ENCODE assay signal across 28 cellular contexts in genomic region chr1:20701847-20702246, GRCh38. TPM values are rescaled to one million over a fixed set of nuclear protein-coding genes. Genes with fewer than 3 reads are reported as not detected.
"Had no signal": no experiment of that assay in that cellular context is flagged by ENCODE, and none has a peak within 500 bp of the region (broad histone marks: within the 10 kb centered on the region; RNA-seq: fewer than 3 reads in every experiment).

No MANE protein-coding gene starts in this region.

- H3K27ac Mint-ChIP-seq: natural killer cell treated with Interleukin-12 subunit alpha and Interleukin-12 subunit beta and Interleukin-15 and Interleukin-18, amount 100 ng/mL, for 72 hours; neural progenitor cell; progenitor cell of endocrine pancreas; stimulated activated naive B cell treated with anti-CD40 and anti-IgM and Interleukin-4, amounts not matched to agents 10 μg/mL and 1 μg/mL and 100 μg/mL, for 72 hours had no signal

- H2AFZ ChIP-seq: hepatocyte, neural progenitor cell had no signal

- H3K9me3 ChIP-seq: heart right ventricle, left ventricle myocardium inferior, mucosa of descending colon, neutrophil, ovary, right atrium auricular region, stomach, testis, thyroid gland, transverse colon, upper lobe of right lung had no signal

- H3K4me3 Mint-ChIP-seq: naive thymus-derived CD4-positive, alpha-beta T cell; natural killer cell treated with Interleukin-12 subunit alpha and Interleukin-12 subunit beta and Interleukin-15 and Interleukin-18, amount 100 ng/mL, for 72 hours; neural progenitor cell; stimulated activated naive B cell treated with anti-CD40 and anti-IgM and Interleukin-4, amounts not matched to agents 10 μg/mL and 1 μg/mL and 100 μg/mL, for 72 hours had no signal

- H3K36me3 Mint-ChIP-seq: naive thymus-derived CD4-positive, alpha-beta T cell; natural killer cell treated with Interleukin-12 subunit alpha and Interleukin-12 subunit beta and Interleukin-15 and Interleukin-18, amount 100 ng/mL, for 72 hours; neural progenitor cell; stimulated activated naive B cell treated with anti-CD40 and anti-IgM and Interleukin-4, amounts not matched to agents 10 μg/mL and 1 μg/mL and 100 μg/mL, for 72 hours had no signal

- H3K4me1 Mint-ChIP-seq: naive thymus-derived CD4-positive, alpha-beta T cell had no signal

- H3K4me2 ChIP-seq: hepatocyte, neural progenitor cell had no signal

- H3K27me3 ChIP-seq: heart right ventricle, hepatocyte, neural progenitor cell, neutrophil, ovary, right atrium auricular region, stomach, testis, thyroid gland, transverse colon, upper lobe of right lung had no signal

- H3K4me3 ChIP-seq: heart right ventricle, hepatocyte, left ventricle myocardium inferior, lung, mucosa of descending colon, neural progenitor cell, ovary, right atrium auricular region, skin epidermis, stomach, testis, thyroid gland, transverse colon, upper lobe of right lung had no signal

- H3K9ac ChIP-seq: neural progenitor cell had no signal

- H3K36me3 ChIP-seq: heart right ventricle, left ventricle myocardium inferior, neural progenitor cell, neutrophil, ovary, right atrium auricular region, stomach, thyroid gland, transverse colon, upper lobe of right lung had no signal

- DNase-seq: heart right ventricle; islet precursor cell; left ventricle myocardium inferior; midbrain; mucosa of descending colon; naive thymus-derived CD4-positive, alpha-beta T cell; occipital lobe; ovary; stimulated activated CD4-positive, alpha-beta T cell treated with anti-CD3 and anti-CD28 coated beads, Interleukin-12 subunit alpha, Interleukin-12 subunit beta, amount 100 ng/mL, for 4 hours; stimulated activated CD4-positive, alpha-beta T cell treated with anti-CD3 and anti-CD28 coated beads, Interleukin-15, amount 100 ng/mL, for 24 hours; stimulated activated CD4-positive, alpha-beta T cell treated with anti-CD3 and anti-CD28 coated beads, Interleukin-2, amount 100 ng/mL, for 24 hours; stimulated activated CD4-positive, alpha-beta T cell treated with anti-CD3 and anti-CD28 coated beads, Interleukin-4, amount 100 ng/mL, for 1 hour; stimulated activated naive B cell treated with anti-CD40 and anti-IgM and Interleukin-4, amounts not matched to agents 10 μg/mL and 1 μg/mL and 100 μg/mL, for 72 hours; stimulated activated naive CD8-positive, alpha-beta T cell treated with anti-CD3 and anti-CD28 coated beads, Interleukin-15, Interleukin-2, amounts not matched to agents 100 U/mL and 50 U/mL, for 24 hours; stomach; testis; thyroid gland; transverse colon; upper lobe of right lung had no signal

- H3K4me1 ChIP-seq: upper lobe of right lung had no signal

- H3K9me3 Mint-ChIP-seq: naive thymus-derived CD4-positive, alpha-beta T cell; natural killer cell treated with Interleukin-12 subunit alpha and Interleukin-12 subunit beta and Interleukin-15 and Interleukin-18, amount 100 ng/mL, for 72 hours; neural progenitor cell; stimulated activated naive B cell treated with anti-CD40 and anti-IgM and Interleukin-4, amounts not matched to agents 10 μg/mL and 1 μg/mL and 100 μg/mL, for 72 hours had no signal

- H3K27ac ChIP-seq: heart right ventricle, hepatocyte, left ventricle myocardium inferior, neural progenitor cell, neutrophil, ovary, right atrium auricular region, skin epidermis, stomach, testis, thyroid gland, transverse colon, upper lobe of right lung had no signal

- ATAC-seq: mucosa of descending colon; naive thymus-derived CD4-positive, alpha-beta T cell; natural killer cell treated with Interleukin-12 subunit alpha and Interleukin-12 subunit beta and Interleukin-15 and Interleukin-18, amount 100 ng/mL, for 72 hours; sciatic nerve; stimulated activated naive B cell treated with anti-CD40 and anti-IgM and Interleukin-4, amounts not matched to agents 10 μg/mL and 1 μg/mL and 100 μg/mL, for 72 hours; stimulated activated naive CD8-positive, alpha-beta T cell treated with anti-CD3 and anti-CD28 coated beads, Interleukin-15, Interleukin-2, amounts not matched to agents 100 U/mL and 50 U/mL, for 24 hours; upper lobe of right lung had no signal

RNA-seq across cellular contexts. Expression of gene KIF17, which starts 16.0 kb away (rescaled TPM):
- total RNA-seq: naive thymus-derived CD4-positive, alpha-beta T cell; natural killer cell treated with Interleukin-12 subunit alpha and Interleukin-12 subunit beta and Interleukin-15 and Interleukin-18, amount 100 ng/mL, for 72 hours had no signal
- polyA plus RNA-seq: naive thymus-derived CD4-positive, alpha-beta T cell had no signal

RNA-seq across cellular contexts. Expression of gene SH2D5, which starts 30.7 kb away (rescaled TPM):
- total RNA-seq: left ventricle myocardium inferior, sciatic nerve had no signal
- polyA plus RNA-seq: naive thymus-derived CD4-positive, alpha-beta T cell had no signal
